Comparison of ENCODE assay signal across 22 cellular contexts in genomic region chr1:8032351-8032750, GRCh38. TPM values are rescaled to one million over a fixed set of nuclear protein-coding genes. Genes with fewer than 3 reads are reported as not detected.
DNase-seq lines count a peak whose midpoint lies in the region; ATAC-seq and TF ChIP-seq lines count a peak whose summit lies in the region.
"Had no signal": no experiment of that assay in that cellular context is flagged by ENCODE, and none has a peak within 500 bp of the region (broad histone marks: within the 10 kb centered on the region; RNA-seq: fewer than 3 reads in every experiment).

No MANE protein-coding gene starts in this region.

- no peaks in the 10 kb centered on the region for H3K9me3 ChIP-seq in IMR-90 (ENCODE audit: control insufficient read depth, insufficient read depth, low read length)
- H3K9me3 ChIP-seq: BLaER1 had no signal

- intact Hi-C loops in IMR-90 (cut with micrococcal nuclease): loop anchor here (2.0 kb wide), 1 partner anchor 62 kb away; no protein-coding TSS in a partner anchor

- no CpG with 5 or more reads among the region's 1 CpG for WGBS in IMR-90 (ENCODE audit: extremely low coverage in 2 of 2, insufficient read length in 1 of 2), 2 experiments

- H3K56ac ChIP-seq in IMR-90 (ENCODE audit: extremely low read depth, insufficient read depth, low read length): no peak overlapping the region

- no peak overlapping the region for H3K4ac ChIP-seq in IMR-90 (ENCODE audit: low read depth, low read length)

- no peak overlapping the region for H3K23ac ChIP-seq in IMR-90 (ENCODE audit: low read depth, low read length)

- no peaks in the 10 kb centered on the region for H3K36me3 Mint-ChIP-seq in mesothelial cell of epicardium

- no peak overlapping the region for H3K4me2 ChIP-seq in IMR-90 (ENCODE audit: low read depth, low read length)
- H3K4me2 ChIP-seq: BLaER1 had no signal

- peak overlapping the region; percentile 88 for H2BK5ac ChIP-seq in IMR-90 (ENCODE audit: low read depth, low read length, poor library complexity, severe bottlenecking)

- TF ChIP-seq CTCF in AG04449 (IDR thresholded peaks at IDR 0.05; ENCODE audit: insufficient read depth, low read length, missing control alignments) (no peak), IMR-90 (conservative IDR thresholded peaks at IDR 0.05; ENCODE audit: low read depth, low read length) (no peak), mesothelial cell of epicardium (IDR thresholded peaks at IDR 0.05; ENCODE audit: unreplicated experiment) (no peak)

- no peak overlapping the region for H3K9ac ChIP-seq in IMR-90 (ENCODE audit: low read depth, low read length)
- H3K9ac ChIP-seq: BLaER1 had no signal

- TF ChIP-seq POLR2A in IMR-90 (IDR thresholded peaks at IDR 0.05; ENCODE audit: low read depth, low read length): no peak

- DNase-seq in AG04449 (ENCODE audit: low read depth, low spot score) (peak; percentile 51), IMR-90 (peak; percentile 63), amniotic epithelial cell (ENCODE audit: low read depth) (peak; percentile 54), mesothelial cell of epicardium (ENCODE audit: low spot score in 2 of 2, unreplicated experiment in 2 of 2) (no peak), NCI-H2171 treated with DMSO at 0.1 percent for 48 hours (lab: John Stamatoyannopoulos, UW) (no peak)
- DNase-seq in activated CD4-positive, alpha-beta T cell treated with anti-CD3 and anti-CD28 coated beads for 48 hours: no peak
- no peak for DNase-seq in activated CD4-positive, alpha-beta T cell treated with anti-CD3 and anti-CD28 coated beads, Interleukin-2, amount 50 U/mL, for 1 hour
- DNase-seq: CD4-positive, alpha-beta T cell; COR-L47; DMS79 treated with DMSO at 0.1 percent for 48 hours; HFFc6; KG1; NCI-H1092 treated with DMSO at 0.1 percent for 48 hours; NCI-H1436 treated with DMSO at 0.1 percent for 48 hours; NCI-H2029 treated with DMSO at 0.1 percent for 48 hours; NCI-H345; NCI-H524 treated with DMSO at 0.1 percent for 48 hours; SHP77 had no signal

- TF ChIP-seq RAD21 in IMR-90 (IDR thresholded peaks at IDR 0.05; ENCODE audit: low read length): peak; percentile 14; the same call in 1 of the 2 replicates

- peak overlapping the region; percentile 54 for H3K27ac Mint-ChIP-seq in mesothelial cell of epicardium
- H3K27ac Mint-ChIP-seq: CD4-positive, alpha-beta T cell; HFFc6 had no signal

- no peaks in the 10 kb centered on the region for H3K79me1 ChIP-seq in IMR-90 (ENCODE audit: low read depth in 1 of 2, low read length in 2 of 2)

- no peak overlapping the region for H3K4me3 Mint-ChIP-seq in mesothelial cell of epicardium
- H3K4me3 Mint-ChIP-seq: CD4-positive, alpha-beta T cell; HFFc6 had no signal

- peak overlapping the region; percentile 69; the same call in 1 of the 2 replicates for H3K18ac ChIP-seq in IMR-90 (ENCODE audit: low read depth, low read length)

- no peaks in the 10 kb centered on the region for H3K27me3 Mint-ChIP-seq in mesothelial cell of epicardium (ENCODE audit: low read depth)
- H3K27me3 Mint-ChIP-seq: CD4-positive, alpha-beta T cell had no signal

- POLR2A ChIA-PET in AG04449 (lab: Yijun Ruan, JAX) (interaction anchor here (0.8 to 1.1 kb wide), 5 partner anchors 8 to 110 kb away, joined by 3 to 5 read pairs (median 4); no protein-coding TSS in a partner anchor), IMR-90 (lab: Charles Lee; ENCODE audit: unreplicated experiment) (no interaction called here)

- no peak overlapping the region; the same call in 1 of the 2 replicates for H2BK20ac ChIP-seq in IMR-90 (ENCODE audit: low read depth, low read length)

- H4K8ac ChIP-seq in IMR-90 (ENCODE audit: low read depth in 2 of 2, low read length in 2 of 2): no peak overlapping the region

- CTCF ChIA-PET in AG04449 (lab: Yijun Ruan, JAX) (interaction anchor here (0.7 to 13.5 kb wide), 32 partner anchors 8 to 320 kb away, joined by 3 to 188 read pairs (median 5); no protein-coding TSS in a partner anchor), IMR-90 (lab: Yijun Ruan, JAX) (interaction anchor here (1.0 to 2.6 kb wide), 5 partner anchors 8 to 281 kb away, joined by 3 to 9 read pairs (median 7); no protein-coding TSS in a partner anchor)

- no peak overlapping the region for H4K91ac ChIP-seq in IMR-90 (ENCODE audit: insufficient read depth, low read depth, low read length)

- peaks cover 5% of the 10 kb centered on the region for H3K4me1 ChIP-seq in IMR-90 (ENCODE audit: control insufficient read depth, insufficient read depth, low read length)
- H3K4me1 ChIP-seq: BLaER1 had no signal

- H4K5ac ChIP-seq in IMR-90 (ENCODE audit: low read depth, low read length): no peak overlapping the region; the same call in 1 of the 2 replicates

- BruUV-seq in IMR-90 (replicated peaks; lab: Mats Ljungman, UMichigan): no TSS peak

- H3K27me3 ChIP-seq in IMR-90 (ENCODE audit: control insufficient read depth, insufficient read depth, low read length): no peaks in the 10 kb centered on the region
- H3K27me3 ChIP-seq: BLaER1 had no signal

- H3K4me1 Mint-ChIP-seq in mesothelial cell of epicardium: peaks cover 33% of the 10 kb centered on the region

- peaks cover 3% of the 10 kb centered on the region; the same call in 1 of the 2 replicates for H4K20me1 ChIP-seq in IMR-90 (ENCODE audit: insufficient read depth, low read length)
- H4K20me1 ChIP-seq: BLaER1 had no signal

- in situ Hi-C loops in IMR-90 (cut with MboI; ENCODE audit: low sequenced_read_pairs): loop anchor here (10.0 kb wide), 2 partner anchors 92 to 182 kb away; no protein-coding TSS in a partner anchor

- no peak overlapping the region for H2AFZ ChIP-seq in IMR-90 (replicated peaks; ENCODE audit: low read length, poor library complexity)

- peak; percentile 54 for ATAC-seq in IMR-90 (ENCODE audit: low read depth)
- no peak for ATAC-seq in HG02623 (IDR thresholded peaks at IDR 0.05; ENCODE audit: unreplicated experiment)

- no peak overlapping the region for H2AK9ac ChIP-seq in IMR-90 (replicated peaks; ENCODE audit: low read depth, low read length, poor library complexity)

- H3K9me1 ChIP-seq in IMR-90 (ENCODE audit: insufficient read depth, low read length): no peaks in the 10 kb centered on the region

- dilution Hi-C loops in IMR-90 (cut with HindIII; ENCODE audit: low sequenced_read_pairs, unreplicated experiment): no loop called here

- H3K14ac ChIP-seq in IMR-90 (replicated peaks; ENCODE audit: low read depth, low read length): no peak overlapping the region

- H3K4me3 ChIP-seq in AG04449 (ENCODE audit: low read depth, low read length) (no peak overlapping the region), IMR-90 (ENCODE audit: insufficient read depth, low read depth, low read length) (no peak overlapping the region)
- H3K4me3 ChIP-seq: BLaER1 had no signal

- no peak overlapping the region for H2AK5ac ChIP-seq in IMR-90 (ENCODE audit: low read depth, low read length)

- no peaks in the 10 kb centered on the region for H3K36me3 ChIP-seq in IMR-90 (ENCODE audit: control insufficient read depth, insufficient read depth, low read length)
- H3K36me3 ChIP-seq: BLaER1 had no signal

- no peaks in the 10 kb centered on the region for H3K9me3 Mint-ChIP-seq in mesothelial cell of epicardium
- H3K9me3 Mint-ChIP-seq: CD4-positive, alpha-beta T cell; HFFc6 had no signal

- no peak overlapping the region for H2BK15ac ChIP-seq in IMR-90 (ENCODE audit: low read depth, low read length)

- peak overlapping the region; percentile 36; the same call in 1 of the 2 replicates for H2BK120ac ChIP-seq in IMR-90 (ENCODE audit: low read depth, low read length)

- no peak overlapping the region for H3K27ac ChIP-seq in IMR-90 (ENCODE audit: insufficient read depth, low read length)
- H3K27ac ChIP-seq: BLaER1, HL-60 had no signal

TF ChIP-seq in IMR-90, 13 proteins besides CTCF, POLR2A, EP300 and RAD21:
- no peak for TF ChIP-seq BHLHE40 (IDR thresholded peaks at IDR 0.05; ENCODE audit: low read depth, low read length)
- no peak for TF ChIP-seq RCOR1 (IDR thresholded peaks at IDR 0.05; ENCODE audit: insufficient replicate concordance, low read length)
- no peak for TF ChIP-seq USF2 (IDR thresholded peaks at IDR 0.05; ENCODE audit: low read depth, low read length)
- no peak for TF ChIP-seq ELK1 (IDR thresholded peaks at IDR 0.05; ENCODE audit: borderline replicate concordance, low read depth, low read length)
- no peak for TF ChIP-seq MAZ (IDR thresholded peaks at IDR 0.05; ENCODE audit: borderline replicate concordance, low read depth, low read length)
- TF ChIP-seq MAFK (IDR thresholded peaks at IDR 0.05; ENCODE audit: low read depth, low read length): no peak
- TF ChIP-seq NFE2L2 (IDR thresholded peaks at IDR 0.05; ENCODE audit: low read depth, low read length): no peak
- TF ChIP-seq MXI1 (IDR thresholded peaks at IDR 0.05; ENCODE audit: borderline replicate concordance, low read depth, low read length): no peak
- no peak for TF ChIP-seq CHD1 (IDR thresholded peaks at IDR 0.05; ENCODE audit: low read depth, low read length)
- TF ChIP-seq SMC3 (IDR thresholded peaks at IDR 0.05; ENCODE audit: low read depth, low read length): no peak
- TF ChIP-seq FOS (IDR thresholded peaks at IDR 0.05; ENCODE audit: low read depth, low read length): no peak
- no peak for TF ChIP-seq RFX5 (IDR thresholded peaks at IDR 0.05; ENCODE audit: low read depth, low read length)
- no peak for TF ChIP-seq CEBPB (IDR thresholded peaks at IDR 0.05; ENCODE audit: low read depth, low read length)

RNA-seq across cellular contexts. Expression of gene ERRFI1, which starts 6.2 kb away (rescaled TPM):
- total RNA-seq in IMR-90 (2012; rRNA removed): 101 and 106 TPM in 2 replicates
- polyA plus RNA-seq in IMR-90 (2012; rRNA removed): 102 and 145 TPM in 2 replicates
- 66.7 and 88.3 TPM in 2 replicates for polyA plus RNA-seq in IMR-90 (2012; cell fraction: cytosol; rRNA removed)
- polyA plus RNA-seq in IMR-90 (2012; cell fraction: nucleus; rRNA removed; ENCODE audit: low replicate concordance): 50.7 and 405 TPM in 2 replicates
- 124 to 134 TPM (median 130 TPM) in 3 replicates for total RNA-seq in mesothelial cell of epicardium
- total RNA-seq: OCI-LY7 had no signal

Comparison
In these comparisons a context has a peak if more than half of its experiments do, and no peak if none do; other contexts are left out.
1. DNase-seq: peak in AG04449 (single experiment), IMR-90 (single experiment) and amniotic epithelial cell (single experiment); none in mesothelial cell of epicardium (0 of 2), activated CD4-positive, alpha-beta T cell treated with anti-CD3 and anti-CD28 coated beads for 48 hours (single experiment), activated CD4-positive, alpha-beta T cell treated with anti-CD3 and anti-CD28 coated beads, Interleukin-2, amount 50 U/mL, for 1 hour (single experiment) and NCI-H2171 treated with DMSO at 0.1 percent for 48 hours (single experiment).